8 cellular contexts compared by ENCODE assay signal in the genomic region with DNA sequence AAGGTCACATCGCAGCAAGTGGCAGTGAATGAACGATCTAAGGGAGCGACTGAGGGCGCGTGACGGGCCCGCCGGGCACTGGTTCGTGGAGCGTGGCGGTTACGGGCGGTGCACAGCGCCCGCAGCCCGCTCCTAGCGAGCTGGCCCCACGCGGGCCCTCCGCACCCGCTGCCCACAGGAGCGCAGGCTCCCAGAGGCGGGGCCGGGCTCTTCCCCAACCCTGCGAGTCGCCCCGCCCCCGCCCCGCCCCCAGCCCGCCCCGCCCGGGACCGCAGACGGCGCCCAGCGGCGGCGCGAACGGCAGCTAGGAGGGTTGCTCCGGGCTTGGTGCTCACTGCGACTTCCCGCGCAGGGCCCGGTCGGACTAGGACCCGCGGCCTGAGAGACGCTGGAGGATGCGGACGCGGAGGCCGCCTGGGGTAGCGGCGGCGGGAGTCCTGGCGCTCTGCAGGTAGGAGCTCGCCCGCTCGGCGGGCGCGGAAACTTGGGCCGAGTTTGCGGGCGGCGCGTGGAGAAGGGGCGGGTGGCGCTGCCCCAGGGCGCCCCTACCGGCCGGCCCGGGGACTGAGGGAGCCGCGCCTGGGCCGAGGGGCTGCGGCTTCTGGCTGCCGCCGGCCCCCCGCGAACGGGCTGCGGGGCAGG. TPM values are rescaled to one million over a fixed set of nuclear protein-coding genes. Genes with fewer than 3 reads are reported as not detected.
A peak's percentile ranks its signal among the peaks of the same experiment; 100 is the strongest.
DNase-seq lines count a peak whose midpoint lies in the region; ATAC-seq and TF ChIP-seq lines count a peak whose summit lies in the region.

Gene C15orf39, plus strand, starts transcription at position 274 of the 642 bp plus-strand sequence. CDS start 4,167 bp downstream, outside the sequence.

- H3K4me1 ChIP-seq in Caco-2 = peaks cover 45% of the 10 kb centered on the region
- peaks cover 20% of the 10 kb centered on the region for H3K4me1 ChIP-seq in RWPE2 (ENCODE audit: insufficient read depth, poor library complexity, severe bottlenecking)
- peaks cover 47% of the 10 kb centered on the region for H3K4me1 ChIP-seq in stomach smooth muscle (ENCODE audit: control insufficient read depth, insufficient read depth, low read length)

- BruUV-seq in Caco-2 (replicated peaks; lab: Mats Ljungman, UMichigan) = no TSS peak

- no peaks in the 10 kb centered on the region for H4K20me1 ChIP-seq in neural cell (ENCODE audit: insufficient read depth)

- H3K27ac Mint-ChIP-seq in Caco-2 (ENCODE audit: unreplicated experiment) = peak within 1 kb of the TSS; percentile 91

- ATAC-seq in GM19452 (IDR thresholded peaks at IDR 0.05; ENCODE audit: unreplicated experiment) = peak; percentile 40
- peak; percentile 41 for ATAC-seq in RWPE2 (ENCODE audit: low read depth)

- peak within 1 kb of the TSS; percentile 14 for H2AFZ ChIP-seq in neural cell (ENCODE audit: low read depth, low read length)

- H3K9me2 ChIP-seq in neural cell (ENCODE audit: insufficient read depth, low read length) = no peaks in the 10 kb centered on the region

- intact Hi-C loops in Caco-2 (cut with micrococcal nuclease; ENCODE audit: unreplicated experiment) = loop anchor here (5.0 kb wide), 2 partner anchors 64 to 244 kb away; partner anchors contain the start of gene RPP25

- peak within 1 kb of the TSS; percentile 95 for H3K4me3 ChIP-seq in Caco-2 (ENCODE audit: low read depth, low read length)
- H3K4me3 ChIP-seq in RWPE2 (ENCODE audit: severe bottlenecking) = peak within 1 kb of the TSS; percentile 86
- H3K4me3 ChIP-seq in fibroblast of the aortic adventitia (ENCODE audit: low read depth, low read length) = peak within 1 kb of the TSS; percentile 94
- H3K4me3 ChIP-seq in neural cell (ENCODE audit: low read length) = peak within 1 kb of the TSS; percentile 72
- H3K4me3 ChIP-seq in stomach smooth muscle (ENCODE audit: low read length in 2 of 2) = peak within 1 kb of the TSS; percentile 74 to 90

- no peaks in the 10 kb centered on the region; the same call in 1 of the 2 replicates for H3K36me3 ChIP-seq in Caco-2 (ENCODE audit: control insufficient read depth, insufficient read depth, low read length)
- peaks cover 12% of the 10 kb centered on the region for H3K36me3 ChIP-seq in RWPE2 (ENCODE audit: low read depth)
- no peaks in the 10 kb centered on the region for H3K36me3 ChIP-seq in neural cell (ENCODE audit: insufficient read depth, low read length)
- H3K36me3 ChIP-seq in stomach smooth muscle (ENCODE audit: control insufficient read depth in 2 of 2, insufficient read depth in 2 of 2, low read length in 2 of 2) = peaks cover 0 to 2% of the 10 kb centered on the region in 2 donors

- H3K4me1 Mint-ChIP-seq in Caco-2 (ENCODE audit: low read depth, unreplicated experiment) = peaks cover 29% of the 10 kb centered on the region

- H3K27me3 Mint-ChIP-seq in Caco-2 (ENCODE audit: insufficient read depth, unreplicated experiment) = no peaks in the 10 kb centered on the region

- no peaks in the 10 kb centered on the region for H3K27me3 ChIP-seq in Caco-2 (replicated peaks; ENCODE audit: control insufficient read depth, insufficient read depth, low read length)
- H3K27me3 ChIP-seq in RWPE2 (ENCODE audit: insufficient read depth, poor library complexity, severe bottlenecking) = no peaks in the 10 kb centered on the region
- H3K27me3 ChIP-seq in neural cell (ENCODE audit: insufficient read depth, low read depth, low read length) = peaks cover 30% of the 10 kb centered on the region
- H3K27me3 ChIP-seq in stomach smooth muscle (ENCODE audit: control insufficient read depth in 1 of 2, insufficient read depth in 2 of 2, low read length in 2 of 2) = no peaks in the 10 kb centered on the region

- H3K27ac ChIP-seq in RWPE2 (ENCODE audit: poor library complexity, severe bottlenecking) = peak within 1 kb of the TSS; percentile 70
- H3K27ac ChIP-seq in neural cell (ENCODE audit: low read length) = no peak within 1 kb of the TSS
- H3K27ac ChIP-seq in stomach smooth muscle (ENCODE audit: low read length) = peak within 1 kb of the TSS; percentile 71

- no peaks in the 10 kb centered on the region for H3K9me3 Mint-ChIP-seq in Caco-2 (ENCODE audit: unreplicated experiment)

- H3K4me2 ChIP-seq in neural cell (ENCODE audit: low read length) = peak within 1 kb of the TSS; percentile 48

- no peaks in the 10 kb centered on the region for H3F3A ChIP-seq in neural cell (ENCODE audit: insufficient read depth, low read length, poor library complexity, severe bottlenecking)

- H3K79me2 ChIP-seq in neural cell (replicated peaks; ENCODE audit: insufficient read depth, low read length) = no peaks in the 10 kb centered on the region

- peak within 1 kb of the TSS; percentile 95 for H3K4me3 Mint-ChIP-seq in Caco-2 (ENCODE audit: unreplicated experiment)

- H3K9ac ChIP-seq in neural cell (ENCODE audit: low read length) (peak within 1 kb of the TSS; percentile 50), stomach smooth muscle (ENCODE audit: low read length in 2 of 2) (peak within 1 kb of the TSS; percentile 78 to 87)

- H3K9me3 ChIP-seq in Caco-2 = no peaks in the 10 kb centered on the region
- no peaks in the 10 kb centered on the region for H3K9me3 ChIP-seq in RWPE2 (ENCODE audit: severe bottlenecking)
- H3K9me3 ChIP-seq in neural cell (ENCODE audit: low read length) = no peaks in the 10 kb centered on the region
- no peaks in the 10 kb centered on the region for H3K9me3 ChIP-seq in stomach smooth muscle (ENCODE audit: control insufficient read depth in 2 of 2, low read length in 2 of 2)

- CTCF ChIA-PET in Caco-2 (lab: Charles Lee) = interaction anchor here (0.5 to 3.9 kb wide), 19 partner anchors 20 to 537 kb away, joined by 3 to 36 read pairs (median 5); partner anchors contain the start of genes CYP1A1 and PPCDC

- peak; percentile 61 for TF ChIP-seq RAD21 in neural cell (conservative IDR thresholded peaks at IDR 0.05)

- DNase-seq in Caco-2 (peak; percentile 63 to 81), HPDE6-E6E7 (ENCODE audit: extremely low spot score) (peak; percentile 60), RWPE2 (ENCODE audit: low spot score) (peak; percentile 80), fibroblast of the aortic adventitia (ENCODE audit: low read depth) (peak; percentile 68)
- DNase-seq in activated effector memory CD4-positive, alpha-beta T cell treated with Interleukin-2 at 50 U/mL for 16 hours = peak; percentile 70

- H3K36me3 Mint-ChIP-seq in Caco-2 (ENCODE audit: insufficient read depth, unreplicated experiment) = peaks cover 26% of the 10 kb centered on the region

- POLR2A ChIA-PET in Caco-2 (lab: Charles Lee) = interaction anchor here (0.5 to 2.3 kb wide), 14 partner anchors 15 to 244 kb away, joined by 3 to 25 read pairs (median 6); partner anchors contain the start of gene PPCDC

- TF ChIP-seq EP300 in neural cell (conservative IDR thresholded peaks at IDR 0.05; ENCODE audit: poor library complexity, severe bottlenecking) = no peak

- peak; percentile 43 to 89 for TF ChIP-seq CTCF in Caco-2 (IDR thresholded peaks at IDR 0.05; ENCODE audit: insufficient read depth in 1 of 2, low read depth in 1 of 2, low read length in 1 of 2, severe bottlenecking in 1 of 2, unreplicated experiment in 1 of 2)
- TF ChIP-seq CTCF in RWPE2 (IDR thresholded peaks at IDR 0.05; ENCODE audit: poor library complexity, severe bottlenecking) = peak; percentile 99
- peak; percentile 49 for TF ChIP-seq CTCF in fibroblast of the aortic adventitia (IDR thresholded peaks at IDR 0.05; ENCODE audit: insufficient read depth, low read length)
- TF ChIP-seq CTCF in neural cell (IDR thresholded peaks at IDR 0.05; ENCODE audit: poor library complexity, severe bottlenecking) = peak; percentile 94

TF ChIP-seq in neural cell, 6 proteins besides CTCF, POLR2A, EP300 and RAD21:
- no peak for TF ChIP-seq TAF1 (IDR thresholded peaks at IDR 0.05; ENCODE audit: low read depth)
- TF ChIP-seq POLR2AphosphoS5 (IDR thresholded peaks at IDR 0.05) = peak; percentile 17
- TF ChIP-seq SMC3 (conservative IDR thresholded peaks at IDR 0.05; ENCODE audit: poor library complexity) = peak; percentile 42
- no peak for TF ChIP-seq EZH2 (IDR thresholded peaks at IDR 0.05; ENCODE audit: borderline replicate concordance, insufficient read depth, low read length, poor library complexity, severe bottlenecking)
- TF ChIP-seq REST (IDR thresholded peaks at IDR 0.05; ENCODE audit: borderline replicate concordance) = no peak
- TF ChIP-seq MXI1 (conservative IDR thresholded peaks at IDR 0.05; ENCODE audit: poor library complexity, severe bottlenecking) = peak; percentile 53

RNA-seq across cellular contexts. Expression of gene C15orf39, which starts in this region (rescaled TPM):
- total RNA-seq in Caco-2 (2022) = 48.2 and 56.8 TPM in 2 replicates
- 3.1 and 8.1 TPM in 2 replicates for total RNA-seq in fibroblast of the aortic adventitia (ENCODE audit: low replicate concordance)
- polyA plus RNA-seq in neural cell = 0.44 TPM in 1 of 2 replicates, not detected in the other
- 0.24 and 0.93 TPM in 2 replicates for polyA minus RNA-seq in neural cell

Comparison
In these comparisons a context has a peak if more than half of its experiments do, and no peak if none do; other contexts are left out.
1. CTCF ChIP-seq: peak in every context shown above with its lines; median percentile 99 in RWPE2; 94 in neural cell; 66 in Caco-2; 49 in fibroblast of the aortic adventitia.